8 cellular contexts compared by ENCODE assay signal in genomic region chr11:30322162-30322561, GRCh38. TPM values are rescaled to one million over a fixed set of nuclear protein-coding genes. Genes with fewer than 3 reads are reported as not detected.
DNase-seq lines count a peak whose midpoint lies in the region; ATAC-seq, FAIRE-seq and TF ChIP-seq lines count a peak whose summit lies in the region.

No MANE protein-coding gene starts in this region.

- peaks cover 3% of the 10 kb centered on the region for H3K4me1 ChIP-seq in keratinocyte (ENCODE audit: control insufficient read depth, extremely low read depth, insufficient read depth, low read length)
- peaks cover 0 to 24% (median 17%) of the 10 kb centered on the region in 4 donors for H3K4me1 ChIP-seq in tibial artery

- peak overlapping the region; percentile 77 for H3K4me2 ChIP-seq in keratinocyte (ENCODE audit: control insufficient read depth, extremely low read depth, insufficient read depth, low read depth, low read length)

- no peak overlapping the region for H3K9ac ChIP-seq in keratinocyte (ENCODE audit: control insufficient read depth, extremely low read depth, insufficient read depth, low read length)

- ATAC-seq in activated B cell treated with CpG ODN at 0.5 μM for 24 hours (ENCODE audit: low read depth) (no peak), HG03196 (IDR thresholded peaks at IDR 0.05; ENCODE audit: unreplicated experiment) (no peak), sciatic nerve (no peak)

- peaks cover 3% of the 10 kb centered on the region for H3K27me3 Mint-ChIP-seq in activated naive CD4-positive, alpha-beta T cell treated with anti-CD3 and anti-CD28 coated beads, Interleukin-2, amount 50 U/mL, for 24 hours
- peaks cover 17% of the 10 kb centered on the region for H3K27me3 Mint-ChIP-seq in activated B cell treated with CpG ODN at 0.5 μM for 24 hours

- H3K27me3 ChIP-seq in keratinocyte (ENCODE audit: control insufficient read depth, extremely low read depth, insufficient read depth, low read length) (no peaks in the 10 kb centered on the region), tibial artery (no peaks in the 10 kb centered on the region)

- H3K9me1 ChIP-seq in keratinocyte (ENCODE audit: control insufficient read depth, extremely low read depth, insufficient read depth, low read length), result peaks cover 2% of the 10 kb centered on the region

- H3K4me1 Mint-ChIP-seq in activated naive CD4-positive, alpha-beta T cell treated with anti-CD3 and anti-CD28 coated beads, Interleukin-2, amount 50 U/mL, for 24 hours, result peaks cover 43% of the 10 kb centered on the region
- peaks cover 46% of the 10 kb centered on the region for H3K4me1 Mint-ChIP-seq in activated B cell treated with CpG ODN at 0.5 μM for 24 hours

- H3K4me3 Mint-ChIP-seq in activated naive CD4-positive, alpha-beta T cell treated with anti-CD3 and anti-CD28 coated beads, Interleukin-2, amount 50 U/mL, for 24 hours, result peak overlapping the region; percentile 94
- H3K4me3 Mint-ChIP-seq in activated B cell treated with CpG ODN at 0.5 μM for 24 hours, result peak overlapping the region; percentile 97

- H3K36me3 Mint-ChIP-seq in activated naive CD4-positive, alpha-beta T cell treated with anti-CD3 and anti-CD28 coated beads, Interleukin-2, amount 50 U/mL, for 24 hours, result peaks cover 4% of the 10 kb centered on the region
- peaks cover 16% of the 10 kb centered on the region for H3K36me3 Mint-ChIP-seq in activated B cell treated with CpG ODN at 0.5 μM for 24 hours (ENCODE audit: low read depth)

- H2AFZ ChIP-seq in keratinocyte (ENCODE audit: control insufficient read depth, low read length), result no peak overlapping the region

- no peak for DNase-seq in activated naive CD4-positive, alpha-beta T cell treated with anti-CD3 and anti-CD28 coated beads, Interleukin-2, amount 50 U/mL, for 16 hours
- no peak for DNase-seq in activated B cell treated with CpG ODN at 0.5 μM for 24 hours
- no peak for DNase-seq in keratinocyte (ENCODE audit: low read depth, low spot score)
- DNase-seq in tibial artery, result no peak
- no peak for DNase-seq in sciatic nerve (ENCODE audit: low spot score)
- DNase-seq in NCI-H2081 treated with DMSO at 0.1 percent for 48 hours (lab: John Stamatoyannopoulos, UW), result no peak

- H3K27ac ChIP-seq in keratinocyte (ENCODE audit: control insufficient read depth, insufficient read depth, low read length) (no peak overlapping the region), tibial artery (no peak overlapping the region)

- FAIRE-seq in keratinocyte (lab: Jason Lieb, UNC), result no peak

- H3K79me2 ChIP-seq in keratinocyte (ENCODE audit: control insufficient read depth, insufficient read depth, low read length), result peaks cover 37% of the 10 kb centered on the region

- H3K9me3 ChIP-seq in keratinocyte (ENCODE audit: control insufficient read depth, low read depth, low read length) (no peaks in the 10 kb centered on the region), tibial artery (no peaks in the 10 kb centered on the region)

- H3K4me3 ChIP-seq in keratinocyte (ENCODE audit: control insufficient read depth in 2 of 3, extremely low read depth in 1 of 3, insufficient read depth in 2 of 3, low read depth in 1 of 3, low read length in 3 of 3) (no peak overlapping the region), tibial artery (peak overlapping the region; percentile 73 to 90)

- H3K36me3 ChIP-seq in keratinocyte (ENCODE audit: control insufficient read depth in 2 of 2, extremely low read depth in 1 of 2, insufficient read depth in 2 of 2, low read length in 2 of 2), result peaks cover 2 to 5% of the 10 kb centered on the region in 2 experiments
- no peaks in the 10 kb centered on the region for H3K36me3 ChIP-seq in tibial artery

- CTCF ChIA-PET in activated B cell treated with CpG ODN at 0.5 μM for 24 hours (lab: Charles Lee), result interaction anchor here (1.4 to 1.7 kb wide), 3 partner anchors 12 to 23 kb away, joined by 5 to 9 read pairs (median 6); no protein-coding TSS in a partner anchor

- no peaks in the 10 kb centered on the region for H3K9me3 Mint-ChIP-seq in activated naive CD4-positive, alpha-beta T cell treated with anti-CD3 and anti-CD28 coated beads, Interleukin-2, amount 50 U/mL, for 24 hours
- H3K9me3 Mint-ChIP-seq in activated B cell treated with CpG ODN at 0.5 μM for 24 hours, result no peaks in the 10 kb centered on the region

- TF ChIP-seq CTCF in activated B cell treated with CpG ODN at 0.5 μM for 24 hours (IDR thresholded peaks at IDR 0.05) (no peak), keratinocyte (optimal IDR thresholded peaks at IDR 0.05 in 1 of 3, IDR thresholded peaks at IDR 0.05 in 1 of 3, conservative IDR thresholded peaks at IDR 0.05 in 1 of 3; ENCODE audit: extremely low read depth in 1 of 3, insufficient read depth in 2 of 3, low read length in 3 of 3) (no peak), tibial artery (IDR thresholded peaks at IDR 0.05) (no peak)

- intact Hi-C loops in activated B cell treated with CpG ODN at 0.5 μM for 24 hours (cut with micrococcal nuclease) (loop anchor here (2.0 kb wide), 2 partner anchors 1047 to 1769 kb away; partner anchors contain the start of genes DCDC1, DNAJC24 and RCN1), tibial artery (cut with DNase I; ENCODE audit: low total_unique reads) (no loop called here), sciatic nerve (cut with DNase I) (no loop called here)

- H4K20me1 ChIP-seq in keratinocyte (ENCODE audit: control insufficient read depth, extremely low read depth, insufficient read depth, low read length), result no peaks in the 10 kb centered on the region

- peak overlapping the region; percentile 98 for H3K27ac Mint-ChIP-seq in activated naive CD4-positive, alpha-beta T cell treated with anti-CD3 and anti-CD28 coated beads, Interleukin-2, amount 50 U/mL, for 24 hours
- no peak overlapping the region for H3K27ac Mint-ChIP-seq in activated B cell treated with CpG ODN at 0.5 μM for 24 hours

- POLR2A ChIA-PET in activated B cell treated with CpG ODN at 0.5 μM for 24 hours (lab: Charles Lee), result interaction anchor here (0.7 to 1.4 kb wide), 3 partner anchors 12 to 1770 kb away, joined by 3 to 5 read pairs (median 3); no protein-coding TSS in a partner anchor

- dilution Hi-C loops in keratinocyte (cut with MboI; ENCODE audit: extremely low pct_ligation_motif_present, low sequenced_read_pairs), result no loop called here

RNA-seq across cellular contexts. Expression of gene ARL14EP, which starts 0.7 kb away (rescaled TPM):
- total RNA-seq in activated B cell treated with CpG ODN at 0.5 μM for 24 hours (36.5 and 40.1 TPM in 2 replicates), sciatic nerve (27.5 TPM)
- polyA plus RNA-seq in keratinocyte, result 13.4 to 32.6 TPM (median 24.2 TPM) in 3 replicates
- 11.1 TPM for polyA plus RNA-seq in keratinocyte (2011; ENCODE audit: low read depth)
- 13.4 and 36.8 TPM in 2 replicates for polyA plus RNA-seq in keratinocyte (2011; cell fraction: cytosol; rRNA removed)
- polyA plus RNA-seq in keratinocyte (2011; cell fraction: nucleus; rRNA removed), result 19.6 and 26.7 TPM in 2 replicates
- 14.7 and 16.7 TPM in 2 replicates for polyA plus RNA-seq in keratinocyte (2012; ENCODE audit: low replicate concordance)
- polyA minus RNA-seq in keratinocyte, result 4.0 to 23.4 TPM (median 6.1 TPM) in 3 replicates
- polyA minus RNA-seq in keratinocyte (2011; cell fraction: cytosol; rRNA and poly(A)+ RNA removed), result 8.1 TPM
- polyA minus RNA-seq in keratinocyte (2011; cell fraction: nucleus; rRNA and poly(A)+ RNA removed), result 7.5 and 16.0 TPM in 2 replicates

Comparison
In these comparisons a context has a peak if more than half of its experiments do, and no peak if none do; other contexts are left out.
1. H3K4me3 ChIP-seq: peak in tibial artery (2 of 2); none in keratinocyte (0 of 3).